Comparison of ENCODE assay signal across 7 cellular contexts in the genomic region with DNA sequence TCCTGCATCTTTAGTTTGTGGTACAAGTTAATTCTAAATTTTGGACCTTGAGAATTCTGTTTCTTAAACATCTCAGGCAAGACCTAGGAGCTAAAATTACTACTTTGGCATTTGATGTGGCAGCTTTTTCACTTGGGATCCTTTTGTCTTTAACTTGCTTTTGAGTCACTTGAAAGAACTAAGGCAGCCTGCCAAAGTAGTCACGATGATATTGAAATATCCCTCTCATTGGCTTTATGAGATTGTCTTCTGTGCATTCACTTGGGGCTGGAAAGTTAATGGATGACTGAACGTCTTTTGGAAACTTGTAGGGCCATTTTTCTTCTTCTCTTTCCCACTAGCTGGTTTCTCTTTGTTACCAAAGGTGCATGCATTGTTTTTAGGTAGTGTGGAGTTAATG.
A peak's percentile ranks its signal among the peaks of the same experiment; 100 is the strongest.
DNase-seq lines count a peak whose midpoint lies in the region; FAIRE-seq and TF ChIP-seq lines count a peak whose summit lies in the region.
"Not testable (repeated sequence)": the region's sequence is repeated elsewhere in the genome, so short reads cannot be mapped to it uniquely, and the experiment has no call there.

No MANE protein-coding gene starts in this region.

- H2AFZ ChIP-seq in astrocyte (ENCODE audit: low read depth, low read length) = not testable (repeated sequence)

- H3K4me1 ChIP-seq in astrocyte (ENCODE audit: insufficient read depth, low read length) = not testable (repeated sequence)

- H3K4me2 ChIP-seq in astrocyte (ENCODE audit: low read length) = not testable (repeated sequence)

- H3K36me3 Mint-ChIP-seq in astrocyte (ENCODE audit: low read depth, unreplicated experiment) = not testable (repeated sequence)

- not testable (repeated sequence) for H3K36me3 ChIP-seq in astrocyte (ENCODE audit: insufficient read depth, low read length)

- TF ChIP-seq CTCF in astrocyte (IDR thresholded peaks at IDR 0.05; ENCODE audit: insufficient read depth, low read depth, low read length) = not testable (repeated sequence)

- DNase-seq in EH (ENCODE audit: low read depth) (peak; percentile 5), NCI-H446 treated with DMSO at 0.1 percent for 48 hours (lab: John Stamatoyannopoulos, UW) (peak; percentile 1), astrocyte (ENCODE audit: low read depth) (peak; percentile 16), dermis blood vessel endothelial cell (peak; percentile 0), fibroblast of peridontal ligament (ENCODE audit: extremely low read depth) (peak; percentile 8), iris pigment epithelial cell (ENCODE audit: low read depth) (peak; percentile 6), renal cortical epithelial cell (ENCODE audit: low read depth) (peak; percentile 0)

- H3K27me3 ChIP-seq in astrocyte (ENCODE audit: insufficient read depth, low read length) = not testable (repeated sequence)

- not testable (repeated sequence) for H3K9me3 ChIP-seq in astrocyte (ENCODE audit: insufficient read depth, low read depth, low read length)

- not testable (repeated sequence) for FAIRE-seq in astrocyte (lab: Jason Lieb, UNC)

- not testable (repeated sequence) for H3K27ac Mint-ChIP-seq in astrocyte (ENCODE audit: unreplicated experiment)

- H3K4me3 Mint-ChIP-seq in astrocyte (ENCODE audit: unreplicated experiment) = not testable (repeated sequence)

- not testable (repeated sequence) for H3K4me1 Mint-ChIP-seq in astrocyte (ENCODE audit: low read depth, unreplicated experiment)

- H3K4me3 ChIP-seq in astrocyte (ENCODE audit: insufficient read depth, low read depth, low read length) = not testable (repeated sequence)

- H3K9ac ChIP-seq in astrocyte (ENCODE audit: low read length) = not testable (repeated sequence)

- not testable (repeated sequence) for H3K27ac ChIP-seq in astrocyte (ENCODE audit: low read depth, low read length)

- H3K27me3 Mint-ChIP-seq in astrocyte (ENCODE audit: low read depth, unreplicated experiment) = not testable (repeated sequence)

- H3K9me3 Mint-ChIP-seq in astrocyte (ENCODE audit: unreplicated experiment) = not testable (repeated sequence)

- H3K79me2 ChIP-seq in astrocyte (ENCODE audit: insufficient read depth, low read length) = not testable (repeated sequence)

- not testable (repeated sequence) for H4K20me1 ChIP-seq in astrocyte (ENCODE audit: insufficient read depth, low read length)
